2 cellular contexts compared by ENCODE assay signal in genomic region chr5:54902817-54903473, GRCh38.
TF ChIP-seq lines count a peak whose summit lies in the region.

No MANE protein-coding gene starts in this region.

TF ChIP-seq in SK-N-SH, 30 proteins besides CTCF, POLR2A, EP300 and RAD21 (continued from another document):
- TF ChIP-seq ZBTB33 (IDR thresholded peaks at IDR 0.05; ENCODE audit: borderline replicate concordance, low read depth) (no peak), FOSL2 (IDR thresholded peaks at IDR 0.05; ENCODE audit: borderline replicate concordance, low read depth) (no peak), GABPA (IDR thresholded peaks at IDR 0.05; ENCODE audit: low read depth) (no peak), YY1 (IDR thresholded peaks at IDR 0.05; ENCODE audit: low read depth) (no peak), USF2 (IDR thresholded peaks at IDR 0.05; ENCODE audit: borderline replicate concordance, low read depth, low read length) (no peak), RFX5 (IDR thresholded peaks at IDR 0.05; ENCODE audit: low read length) (no peak), TCF12 (IDR thresholded peaks at IDR 0.05) (no peak), MAX (IDR thresholded peaks at IDR 0.05; ENCODE audit: low read depth) (no peak)

TF ChIP-seq in WTC11, 78 proteins besides CTCF, POLR2A, EP300 and RAD21 (continued from another document):
- TF ChIP-seq PRDM15 (CRISPR knock-in tag; IDR thresholded peaks at IDR 0.05): no peak
- no peak for TF ChIP-seq ZNF232 (CRISPR knock-in tag; IDR thresholded peaks at IDR 0.05)
- no peak for TF ChIP-seq ZNF423 (CRISPR knock-in tag; IDR thresholded peaks at IDR 0.05)
- no peak for TF ChIP-seq GRHL2 (CRISPR knock-in tag; IDR thresholded peaks at IDR 0.05; ENCODE audit: insufficient replicate concordance, severe bottlenecking)
- no peak for TF ChIP-seq STAT6 (CRISPR knock-in tag; conservative IDR thresholded peaks at IDR 0.05; ENCODE audit: low read depth)
- no peak for TF ChIP-seq NFE2L1 (CRISPR knock-in tag; IDR thresholded peaks at IDR 0.05)
- TF ChIP-seq TEAD4 (CRISPR knock-in tag; IDR thresholded peaks at IDR 0.05): no peak
- no peak for TF ChIP-seq ARID4B (CRISPR knock-in tag; IDR thresholded peaks at IDR 0.05; ENCODE audit: borderline replicate concordance)
- TF ChIP-seq ZNF317 (CRISPR knock-in tag; IDR thresholded peaks at IDR 0.05; ENCODE audit: borderline replicate concordance, low read depth): no peak
